9 cellular contexts compared by ENCODE assay signal in the genomic region with DNA sequence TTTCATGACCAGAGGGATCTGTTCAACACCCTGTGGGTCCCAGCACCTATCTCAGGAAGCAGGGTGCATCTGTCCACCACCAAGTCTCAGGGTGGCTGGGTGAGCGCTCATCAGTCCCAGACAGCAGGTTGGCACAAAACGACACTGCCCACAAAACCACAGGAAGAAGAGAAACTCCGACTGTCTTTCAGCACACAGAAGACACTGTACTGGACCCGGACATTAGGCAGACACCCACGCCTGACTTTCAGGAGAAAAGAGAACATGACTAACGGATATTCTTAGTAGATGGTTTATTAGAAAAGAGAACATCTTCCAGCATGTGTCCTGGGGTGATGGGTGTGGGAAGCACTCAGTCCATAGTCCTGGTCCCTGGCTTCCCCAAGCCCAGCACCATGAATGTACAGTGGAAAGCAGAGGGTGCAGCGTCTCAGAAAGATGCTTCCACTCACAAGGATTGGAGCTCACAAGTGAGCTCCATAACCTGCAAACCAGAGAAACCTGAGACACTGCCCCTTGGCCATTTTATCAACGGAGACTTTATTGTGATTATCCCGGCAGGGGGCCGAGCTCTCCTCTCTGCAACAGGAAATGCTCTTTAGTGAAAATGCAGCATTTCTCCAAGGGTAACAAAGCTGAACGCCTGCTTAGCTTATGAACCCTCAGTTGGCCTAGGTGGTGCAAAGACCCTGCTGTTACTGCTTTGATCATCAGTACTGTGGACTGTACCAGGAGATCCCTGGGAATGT. TPM values are rescaled to one million over a fixed set of nuclear protein-coding genes. Genes with fewer than 3 reads are reported as not detected.
A peak's percentile ranks its signal among the peaks of the same experiment; 100 is the strongest.
DNase-seq lines count a peak whose midpoint lies in the region; ATAC-seq and TF ChIP-seq lines count a peak whose summit lies in the region.
"Had no signal": no experiment of that assay in that cellular context is flagged by ENCODE, and none has a peak within 500 bp of the region (broad histone marks: within the 10 kb centered on the region; RNA-seq: fewer than 3 reads in every experiment).

No MANE protein-coding gene starts in this region.

- peak; percentile 61 for ATAC-seq in GM18498 (IDR thresholded peaks at IDR 0.05; ENCODE audit: unreplicated experiment)
- ATAC-seq in HG02763 (IDR thresholded peaks at IDR 0.05; ENCODE audit: unreplicated experiment) = peak; percentile 50
- no peak for ATAC-seq in omental fat pad (ENCODE audit: low FRiP score)

- no peaks in the 10 kb centered on the region for H3K27me3 ChIP-seq in neural progenitor cell
- H3K27me3 ChIP-seq: dorsolateral prefrontal cortex had no signal

- DNase-seq in SIG-M5 (lab: John Stamatoyannopoulos, UW) = peak; percentile 18
- peak; percentile 68 for DNase-seq in neural progenitor cell (ENCODE audit: low spot score)
- no peak for DNase-seq in omental fat pad (ENCODE audit: low spot score)
- DNase-seq in ACHN = no peak
- DNase-seq in NCI-H2171 (lab: John Stamatoyannopoulos, UW) = no peak

- in situ Hi-C loops in ACHN (cut with HindIII; ENCODE audit: low pct_ligation_motif_present, low pct_unique_long_range_greater_than_20kb, low sequenced_read_pairs) = no loop called here

- peaks cover 65% of the 10 kb centered on the region for H3K4me1 Mint-ChIP-seq in activated naive CD4-positive, alpha-beta T cell treated with anti-CD3 and anti-CD28 coated beads, Interleukin-2, amount 50 U/mL, for 24 hours
- peaks cover 56% of the 10 kb centered on the region for H3K4me1 Mint-ChIP-seq in neural progenitor cell

- H3K4me2 ChIP-seq in neural progenitor cell = peak overlapping the region; percentile 52

- H3K9me3 Mint-ChIP-seq in activated naive CD4-positive, alpha-beta T cell treated with anti-CD3 and anti-CD28 coated beads, Interleukin-2, amount 50 U/mL, for 24 hours = no peaks in the 10 kb centered on the region
- H3K9me3 Mint-ChIP-seq in neural progenitor cell = peaks cover 3% of the 10 kb centered on the region

- no peak overlapping the region for H3K9ac ChIP-seq in neural progenitor cell

- H3K9me3 ChIP-seq in neural progenitor cell (ENCODE audit: low read depth) = no peaks in the 10 kb centered on the region

- H3K36me3 ChIP-seq in neural progenitor cell = no peaks in the 10 kb centered on the region

- H3K27ac ChIP-seq in neural progenitor cell = no peak overlapping the region

- no peaks in the 10 kb centered on the region for H3K36me3 Mint-ChIP-seq in activated naive CD4-positive, alpha-beta T cell treated with anti-CD3 and anti-CD28 coated beads, Interleukin-2, amount 50 U/mL, for 24 hours
- H3K36me3 Mint-ChIP-seq in neural progenitor cell = no peaks in the 10 kb centered on the region

- H3K79me2 ChIP-seq in neural progenitor cell (ENCODE audit: low read depth) = no peaks in the 10 kb centered on the region

- no peaks in the 10 kb centered on the region for H4K20me1 ChIP-seq in neural progenitor cell (ENCODE audit: low read depth)

- peak overlapping the region; percentile 13 for H2AFZ ChIP-seq in neural progenitor cell (replicated peaks)

- H3K4me3 Mint-ChIP-seq in activated naive CD4-positive, alpha-beta T cell treated with anti-CD3 and anti-CD28 coated beads, Interleukin-2, amount 50 U/mL, for 24 hours = peak overlapping the region; percentile 87
- H3K4me3 Mint-ChIP-seq in neural progenitor cell = peak overlapping the region; percentile 14

- H3K4me3 ChIP-seq in neural progenitor cell = no peak overlapping the region
- H3K4me3 ChIP-seq: dorsolateral prefrontal cortex had no signal

- no peak for TF ChIP-seq CTCF in neural progenitor cell (IDR thresholded peaks at IDR 0.05)
- no peak for TF ChIP-seq CTCF in omental fat pad (IDR thresholded peaks at IDR 0.05)

- H3K4me1 ChIP-seq in neural progenitor cell = peaks cover 41% of the 10 kb centered on the region

- no peaks in the 10 kb centered on the region for H3K27me3 Mint-ChIP-seq in activated naive CD4-positive, alpha-beta T cell treated with anti-CD3 and anti-CD28 coated beads, Interleukin-2, amount 50 U/mL, for 24 hours
- peaks cover 7% of the 10 kb centered on the region for H3K27me3 Mint-ChIP-seq in neural progenitor cell (ENCODE audit: insufficient read depth, low read depth)

- H3F3A ChIP-seq in neural progenitor cell (ENCODE audit: low read depth) = peaks cover 23% of the 10 kb centered on the region

- H3K27ac Mint-ChIP-seq in activated naive CD4-positive, alpha-beta T cell treated with anti-CD3 and anti-CD28 coated beads, Interleukin-2, amount 50 U/mL, for 24 hours = no peak overlapping the region
- peak overlapping the region; percentile 93 for H3K27ac Mint-ChIP-seq in neural progenitor cell

RNA-seq across cellular contexts. Expression of a gene that starts 35.8 kb away (rescaled TPM):
- total RNA-seq in neural progenitor cell (ENCODE audit: low replicate concordance) (not detected in 2 replicates), omental fat pad (10 to 100 TPM; 33.5 to 81.2 (median 59.1) TPM)

RNA-seq across cellular contexts. Expression of a gene that starts 55.8 kb away (rescaled TPM):
- not detected in 2 replicates for total RNA-seq in neural progenitor cell (ENCODE audit: low replicate concordance)
- total RNA-seq in omental fat pad = 1 to 10 TPM in 1 of 4 donors, under 1 TPM in 3; 0.19 to 1.9 (median 0.46) TPM

Comparison
In these comparisons a context has a peak if more than half of its experiments do, and no peak if none do; other contexts are left out.
1. DNase-seq: peak in SIG-M5 (single experiment) and neural progenitor cell (single experiment); none in omental fat pad (single experiment), ACHN (single experiment) and NCI-H2171 (single experiment).
2. RNA of a gene that starts 35.8 kb away (total RNA-seq): 33.5 to 81.2 TPM in omental fat pad; not detected in neural progenitor cell; every median in the first group is over 10 times any median in the second.